In genomic region chr3:154801729-154802128, GRCh38 we compare ENCODE assay signal across 27 cellular contexts.
"Had no signal": no experiment of that assay in that cellular context is flagged by ENCODE, and none has a peak within 500 bp of the region (broad histone marks: within the 10 kb centered on the region; RNA-seq: fewer than 3 reads in every experiment).

No MANE protein-coding gene starts in this region.

- H3K36me3 ChIP-seq: stomach, suprapubic skin, thoracic aorta, thyroid gland, tibial artery, tibial nerve, transverse colon, upper lobe of left lung, upper lobe of right lung, uterus, vagina had no signal

- FAIRE-seq: urothelium cell line had no signal

- ATAC-seq: stimulated activated effector memory CD8-positive, alpha-beta T cell treated with anti-CD3 and anti-CD28 coated beads, Interleukin-12 subunit alpha, Interleukin-12 subunit beta, amount 100 ng/mL, for 72 hours; stimulated activated memory B cell treated with anti-CD40 and anti-IgM and Interleukin-4, amounts not matched to agents 10 μg/mL and 1 μg/mL and 100 μg/mL, for 72 hours; stimulated activated naive B cell treated with anti-CD40 and anti-IgM and Interleukin-4, amounts not matched to agents 10 μg/mL and 1 μg/mL and 100 μg/mL, for 72 hours; stimulated activated naive CD8-positive, alpha-beta T cell treated with anti-CD3 and anti-CD28 coated beads, Interleukin-15, amount 100 ng/mL, for 72 hours; stimulated activated naive CD8-positive, alpha-beta T cell treated with anti-CD3 and anti-CD28 coated beads, Interleukin-15, Interleukin-2, amounts not matched to agents 100 U/mL and 50 U/mL, for 24 hours; upper lobe of right lung had no signal

- H3K4me1 ChIP-seq: stomach, suprapubic skin, testis, thyroid gland, tibial artery, tibial nerve, transverse colon, upper lobe of left lung, upper lobe of right lung, uterus, vagina had no signal

- DNase-seq: stimulated activated CD4-positive, alpha-beta T cell treated with anti-CD3 and anti-CD28 coated beads, Interleukin-2, amount 100 ng/mL, for 48 hours; stimulated activated CD4-positive, alpha-beta T cell treated with anti-CD3 and anti-CD28 coated beads, Interleukin-4, amount 100 ng/mL, for 1 hour; stimulated activated CD4-positive, alpha-beta T cell treated with anti-CD3 and anti-CD28 coated beads, Interleukin-4, amount 100 ng/mL, for 24 hours; stimulated activated CD4-positive, alpha-beta T cell treated with anti-CD3 and anti-CD28 coated beads, Interleukin-4, amount 100 ng/mL, for 4 hours; stimulated activated CD8-positive, alpha-beta memory T cell treated with anti-CD3 and anti-CD28 coated beads, Interleukin-4, amount 100 ng/mL, for 48 hours; stimulated activated naive B cell treated with anti-CD40 and anti-IgM and Interleukin-4, amounts not matched to agents 10 μg/mL and 1 μg/mL and 100 μg/mL, for 72 hours; stimulated activated naive CD4-positive, alpha-beta T cell; stimulated activated naive CD4-positive, alpha-beta T cell treated with Interleukin-2 at 50 U/mL for 16 hours; stimulated activated naive CD8-positive, alpha-beta T cell treated with anti-CD3 and anti-CD28 coated beads, Interleukin-15, amount 100 ng/mL, for 72 hours; stimulated activated naive CD8-positive, alpha-beta T cell treated with anti-CD3 and anti-CD28 coated beads, Interleukin-15, Interleukin-2, amounts not matched to agents 100 U/mL and 50 U/mL, for 24 hours; stomach; substantia nigra; testis; thyroid gland; tibial artery; transverse colon; trophoblast cell; upper lobe of left lung; upper lobe of right lung; uterus had no signal

- H3K27ac ChIP-seq: stomach, suprapubic skin, testis, thoracic aorta, thyroid gland, tibial artery, tibial nerve, transverse colon, upper lobe of left lung, upper lobe of right lung, uterus, vagina had no signal

- H3K27me3 ChIP-seq: stomach, suprapubic skin, testis, thyroid gland, tibial artery, tibial nerve, transverse colon, upper lobe of left lung, upper lobe of right lung, uterus, vagina had no signal

- H3K9me3 ChIP-seq: suprapubic skin, testis, thoracic aorta, thyroid gland, tibial artery, upper lobe of right lung, uterus, vagina had no signal

- H3K4me3 ChIP-seq: stomach, suprapubic skin, testis, thoracic aorta, thyroid gland, tibial artery, tibial nerve, transverse colon, upper lobe of left lung, upper lobe of right lung, uterus, vagina had no signal
